8 cellular contexts compared by ENCODE assay signal in genomic region chr20:381581-382290, GRCh38. TPM values are rescaled to one million over a fixed set of nuclear protein-coding genes. Genes with fewer than 3 reads are reported as not detected.
DNase-seq lines count a peak whose midpoint lies in the region; ATAC-seq and TF ChIP-seq lines count a peak whose summit lies in the region.

No MANE protein-coding gene starts in this region.

- H3K36me3 ChIP-seq in colonic mucosa (no peaks in the 10 kb centered on the region), left lung (no peaks in the 10 kb centered on the region)

- H3K4me3 ChIP-seq in colonic mucosa (peak overlapping the region; percentile 54), left lung (peak overlapping the region; percentile 59 to 82)

- H3K27ac ChIP-seq in colonic mucosa (peak overlapping the region; percentile 83), left lung (peak overlapping the region; percentile 70 to 85)

- H3K9ac ChIP-seq in colonic mucosa (ENCODE audit: low read depth in 2 of 2, low read length in 2 of 2): peak overlapping the region; percentile 50 to 58

- intact Hi-C loops in colonic mucosa (cut with DNase I) (no loop called here), left lung (cut with DNase I) (no loop called here)

- peak; percentile 13 for DNase-seq in DMS79 treated with DMSO at 0.1 percent for 48 hours (lab: John Stamatoyannopoulos, UW)
- no peak for DNase-seq in DMS79 (lab: John Stamatoyannopoulos, UW)
- DNase-seq in NCI-H2227 (lab: John Stamatoyannopoulos, UW; ENCODE audit: unreplicated experiment): peak; percentile 77
- DNase-seq in activated CD4-positive, alpha-beta T cell treated with anti-CD3 and anti-CD28 coated beads for 1 hour: peak; percentile 57
- DNase-seq in colonic mucosa: peak; percentile 88
- DNase-seq in left lung: peak; percentile 84 to 90
- peak; percentile 61 to 69 for DNase-seq in stimulated activated CD4-positive, alpha-beta T cell treated with anti-CD3 and anti-CD28 coated beads, Interleukin-4, amount 100 ng/mL, for 48 hours (ENCODE audit: low read depth in 2 of 2)

- ATAC-seq in HG02884 (IDR thresholded peaks at IDR 0.05; ENCODE audit: unreplicated experiment) (peak; percentile 61), left lung (peak; percentile 86)

- no peaks in the 10 kb centered on the region for H3K27me3 ChIP-seq in colonic mucosa
- no peaks in the 10 kb centered on the region for H3K27me3 ChIP-seq in left lung

- H3K4me1 ChIP-seq in colonic mucosa: peaks cover 3% of the 10 kb centered on the region
- H3K4me1 ChIP-seq in left lung: peaks cover 0 to 22% of the 10 kb centered on the region in 2 donors

- TF ChIP-seq CTCF in colonic mucosa (IDR thresholded peaks at IDR 0.05) (no peak), left lung (IDR thresholded peaks at IDR 0.05) (no peak)

- H3K9me3 ChIP-seq in colonic mucosa (no peaks in the 10 kb centered on the region), left lung (no peaks in the 10 kb centered on the region)

RNA-seq across cellular contexts. Expression of gene TRIB3, which starts 1.2 kb away (rescaled TPM):
- total RNA-seq in colonic mucosa (10 to 100 TPM; 13.5 to 48.5 TPM), left lung (10 to 100 TPM; 19.0 to 28.4 TPM)

RNA-seq across cellular contexts. Expression of gene RBCK1, which starts 26.4 kb away (rescaled TPM):
- total RNA-seq in colonic mucosa (100 to 1,000 TPM; 134 to 169 TPM), left lung (10 to 100 TPM; 97.9 to 99.8 TPM)

RNA-seq across cellular contexts. Expression of gene NRSN2, which starts 34.8 kb away (rescaled TPM):
- total RNA-seq in colonic mucosa (10 to 100 TPM; 11.2 to 18.3 TPM), left lung (10 to 100 TPM; 34.4 to 38.8 TPM)

RNA-seq across cellular contexts. Expression of gene SOX12, which starts 56.4 kb away (rescaled TPM):
- total RNA-seq in colonic mucosa: 1 to 10 TPM; 5.0 to 7.5 TPM
- total RNA-seq in left lung: 10 to 100 TPM; 14.0 to 18.7 TPM
